Comparison of ENCODE assay signal across 22 cellular contexts in the genomic region with DNA sequence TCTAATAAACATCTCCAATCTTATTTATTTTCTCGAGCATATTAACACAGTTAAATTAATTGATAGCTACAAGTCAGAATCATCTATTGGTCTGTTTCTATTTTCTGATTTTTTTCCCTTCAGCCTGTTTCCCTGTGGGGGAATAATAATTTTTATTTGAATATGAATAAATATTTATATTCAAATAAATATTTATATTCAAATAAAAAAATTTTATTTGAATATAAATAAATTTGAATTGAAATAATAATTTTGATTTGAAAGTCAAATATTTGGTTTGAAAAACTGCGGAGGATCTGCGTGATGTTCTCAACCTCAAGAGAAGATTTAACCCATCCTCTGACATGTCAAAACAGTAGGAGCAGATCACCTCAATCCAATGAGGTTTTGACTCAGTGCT.
"Had no signal": no experiment of that assay in that cellular context is flagged by ENCODE, and none has a peak within 500 bp of the region (broad histone marks: within the 10 kb centered on the region; RNA-seq: fewer than 3 reads in every experiment).

No MANE protein-coding gene starts in this region.

- H3K4me2 ChIP-seq: SK-N-SH had no signal

- ATAC-seq: HepG2, Panc1, PC-3 had no signal

- FAIRE-seq: HepG2 had no signal

- H3K9me3 ChIP-seq: SK-N-SH had no signal

- H3K27ac ChIP-seq: RWPE1 had no signal

- H3K9ac ChIP-seq: SK-N-SH had no signal

- DNase-seq: IMR-90, Kasumi-1, KG1, MV-4-11, NCI-H1048, NCI-H1105, NCI-H1417, NCI-H1436 treated with DMSO at 0.1 percent for 48 hours, NCI-H1694, NCI-H187 treated with DMSO at 0.1 percent for 48 hours, NCI-H2029 treated with DMSO at 0.1 percent for 48 hours, NCI-H2171 treated with DMSO at 0.1 percent for 48 hours, NCI-H2227 treated with DMSO at 0.1 percent for 48 hours, NCI-H524, NCI-H526 treated with DMSO at 0.1 percent for 48 hours, NCI-H748 treated with DMSO at 0.1 percent for 48 hours, PC-3, SHP77, SK-N-SH had no signal
